ENCODE assay signal across 9 cellular contexts in the genomic region with DNA sequence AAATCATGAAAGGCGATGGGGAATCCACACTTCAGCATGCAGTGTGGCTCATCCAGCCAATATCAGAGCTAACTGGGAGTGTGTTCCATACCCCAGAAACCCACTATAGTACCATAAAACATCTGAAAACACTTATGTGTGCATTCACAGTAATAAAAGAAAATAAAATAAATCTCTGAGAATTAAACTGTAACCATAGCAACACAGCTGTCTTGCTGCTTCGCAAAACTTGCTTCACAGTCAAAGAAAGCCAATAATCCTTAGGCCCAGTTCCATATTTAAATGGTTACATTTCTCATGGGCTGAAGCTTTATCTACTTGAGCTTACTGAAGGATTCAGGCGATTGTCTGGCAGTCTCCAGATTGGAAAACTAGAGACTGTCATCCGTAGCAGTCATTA. TPM values are rescaled to one million over a fixed set of nuclear protein-coding genes. Genes with fewer than 3 reads are reported as not detected.
"Had no signal": no experiment of that assay in that cellular context is flagged by ENCODE, and none has a peak within 500 bp of the region (broad histone marks: within the 10 kb centered on the region; RNA-seq: fewer than 3 reads in every experiment).

No MANE protein-coding gene starts in this region.

- DNase-seq: GDM1, GF-D8 had no signal

- ATAC-seq: GM12878 had no signal

- H3K4me3 ChIP-seq: GM12878 had no signal

- FAIRE-seq: G401.6, GM12878, GM12891, GM12892, GM18507, GM19239 had no signal

RNA-seq across cellular contexts. Expression of a gene that starts 44.7 kb away (rescaled TPM):
- total RNA-seq: G401, GM12878 had no signal
